In genomic region chr19:16671652-16672274, GRCh38 we compare ENCODE assay signal across 19 cellular contexts. TPM values are rescaled to one million over a fixed set of nuclear protein-coding genes. Genes with fewer than 3 reads are reported as not detected.
DNase-seq lines count a peak whose midpoint lies in the region; ATAC-seq, FAIRE-seq and TF ChIP-seq lines count a peak whose summit lies in the region.
"Had no signal": no experiment of that assay in that cellular context is flagged by ENCODE, and none has a peak within 500 bp of the region (broad histone marks: within the 10 kb centered on the region; RNA-seq: fewer than 3 reads in every experiment).

No MANE protein-coding gene starts in this region.

- no peak overlapping the region for H3K4me3 Mint-ChIP-seq in T-cell

- H3K9me3 ChIP-seq in IMR-90 (ENCODE audit: control insufficient read depth, insufficient read depth, low read length): no peaks in the 10 kb centered on the region
- no peaks in the 10 kb centered on the region for H3K9me3 ChIP-seq in right atrium auricular region
- H3K9me3 ChIP-seq in psoas muscle: no peaks in the 10 kb centered on the region
- H3K9me3 ChIP-seq: MG63 had no signal

- dilution Hi-C loops in IMR-90 (cut with HindIII; ENCODE audit: low sequenced_read_pairs, unreplicated experiment): no loop called here

- H4K20me1 ChIP-seq in IMR-90 (ENCODE audit: insufficient read depth, low read length): no peaks in the 10 kb centered on the region

- H3K4me3 ChIP-seq in IMR-90 (ENCODE audit: insufficient read depth, low read depth, low read length) (no peak overlapping the region), right atrium auricular region (no peak overlapping the region), psoas muscle (no peak overlapping the region)
- H3K4me3 ChIP-seq: MG63 had no signal

- no peak overlapping the region for H2AK9ac ChIP-seq in IMR-90 (replicated peaks; ENCODE audit: low read depth, low read length, poor library complexity)

- no peak overlapping the region for H4K8ac ChIP-seq in IMR-90 (ENCODE audit: low read depth in 2 of 2, low read length in 2 of 2)

- in situ Hi-C loops in IMR-90 (cut with MboI; ENCODE audit: low sequenced_read_pairs): no loop called here
- in situ Hi-C loops in KBM-7 (cut with MboI; ENCODE audit: low pct_unique_long_range_greater_than_20kb, low sequenced_read_pairs): no loop called here

- H4K5ac ChIP-seq in IMR-90 (ENCODE audit: low read depth, low read length): no peak overlapping the region

- H3K27me3 ChIP-seq in IMR-90 (ENCODE audit: control insufficient read depth, insufficient read depth, low read length) (no peaks in the 10 kb centered on the region), right atrium auricular region (no peaks in the 10 kb centered on the region), psoas muscle (ENCODE audit: insufficient read depth in 3 of 3, low read length in 2 of 3) (no peaks in the 10 kb centered on the region)
- H3K27me3 ChIP-seq: MG63 had no signal

- no peak overlapping the region for H4K91ac ChIP-seq in IMR-90 (ENCODE audit: insufficient read depth, low read depth, low read length)

- no peak for TF ChIP-seq POLR2A in IMR-90 (IDR thresholded peaks at IDR 0.05; ENCODE audit: low read depth, low read length)

- DNase-seq in IMR-90: no peak
- no peak for DNase-seq in right atrium auricular region (ENCODE audit: low spot score)
- DNase-seq in psoas muscle: peak; percentile 74 to 92
- DNase-seq in T-cell: no peak
- DNase-seq in KBM-7: no peak
- DNase-seq in GM19239 (ENCODE audit: insufficient read length, low spot score): no peak
- no peak for DNase-seq in midbrain (lab: John Stamatoyannopoulos, UW)
- DNase-seq: C1 segment of cervical spinal cord; DMS153; GOT3; MG63; NCI-H1092 treated with DMSO at 0.1 percent for 48 hours; NCI-H226; NCI-H526; NK-92 treated with Interleukin-12 subunit alpha and Interleukin-12 subunit beta, amount 100 ng/mL, for 24 hours; RPMI8226 had no signal

- no peak overlapping the region for H3K4ac ChIP-seq in IMR-90 (ENCODE audit: low read depth, low read length)

- intact Hi-C loops in IMR-90 (cut with micrococcal nuclease): no loop called here
- intact Hi-C loops in psoas muscle (cut with DNase I): no loop called here

- no peak overlapping the region for H3K27ac ChIP-seq in IMR-90 (ENCODE audit: insufficient read depth, low read length)
- peak overlapping the region; percentile 10 for H3K27ac ChIP-seq in angular gyrus (ENCODE audit: low read depth, low read length)
- peak overlapping the region; percentile 27 to 53 for H3K27ac ChIP-seq in right atrium auricular region
- peak overlapping the region; percentile 83 for H3K27ac ChIP-seq in psoas muscle
- H3K27ac ChIP-seq: KMS-11 had no signal

- no peak for FAIRE-seq in GM19239 (lab: Jason Lieb, UNC)
- FAIRE-seq: GM12892 had no signal

- ATAC-seq in IMR-90 (ENCODE audit: low read depth) (no peak), psoas muscle (peak; percentile 88 to 96 (median 94)), T-cell (replicated peaks in 1 of 4) (no peak)

- CTCF ChIA-PET in IMR-90 (lab: Yijun Ruan, JAX): no interaction called here
- CTCF ChIA-PET in T-cell (lab: Charles Lee): no interaction called here

- BruUV-seq in IMR-90 (replicated peaks; lab: Mats Ljungman, UMichigan): no TSS peak

- no peaks in the 10 kb centered on the region for H3K9me3 Mint-ChIP-seq in T-cell

- H3K18ac ChIP-seq in IMR-90 (ENCODE audit: low read depth, low read length): no peak overlapping the region

- no peaks in the 10 kb centered on the region for H3K36me3 ChIP-seq in IMR-90 (ENCODE audit: control insufficient read depth, insufficient read depth, low read length)
- no peaks in the 10 kb centered on the region for H3K36me3 ChIP-seq in right atrium auricular region
- H3K36me3 ChIP-seq in psoas muscle (ENCODE audit: insufficient read depth in 1 of 2, low read depth in 1 of 2): no peaks in the 10 kb centered on the region
- H3K36me3 ChIP-seq: MG63 had no signal

- no peak overlapping the region for H3K27ac Mint-ChIP-seq in T-cell

- H2BK5ac ChIP-seq in IMR-90 (ENCODE audit: low read depth, low read length, poor library complexity, severe bottlenecking): no peak overlapping the region

- no peak overlapping the region for H2BK15ac ChIP-seq in IMR-90 (ENCODE audit: low read depth, low read length)

- no peaks in the 10 kb centered on the region for H3K4me1 Mint-ChIP-seq in T-cell

- no peak for TF ChIP-seq CTCF in IMR-90 (conservative IDR thresholded peaks at IDR 0.05; ENCODE audit: low read depth, low read length)
- TF ChIP-seq CTCF in right atrium auricular region (IDR thresholded peaks at IDR 0.05): no peak
- TF ChIP-seq CTCF in psoas muscle (IDR thresholded peaks at IDR 0.05): no peak

- POLR2A ChIA-PET in IMR-90 (lab: Charles Lee; ENCODE audit: unreplicated experiment) (interaction anchor here (0.6 kb wide), 1 partner anchor 9 kb away, joined by 4 read pairs; no protein-coding TSS in a partner anchor), T-cell (lab: Charles Lee) (interaction anchor here in 1 of 2 donors (0.5 kb wide), 1 partner anchor 105 kb away, joined by 10 read pairs; no protein-coding TSS in a partner anchor)

- H2AFZ ChIP-seq in IMR-90 (replicated peaks; ENCODE audit: low read length, poor library complexity): peak overlapping the region; percentile 32

- no peak overlapping the region for H3K23ac ChIP-seq in IMR-90 (ENCODE audit: low read depth, low read length)

- H3K9me1 ChIP-seq in IMR-90 (ENCODE audit: insufficient read depth, low read length): no peaks in the 10 kb centered on the region

- no peak overlapping the region for H2BK120ac ChIP-seq in IMR-90 (ENCODE audit: low read depth, low read length)

- peaks cover 0 to 3% of the 10 kb centered on the region in 2 donors for H3K27me3 Mint-ChIP-seq in T-cell

- H3K4me2 ChIP-seq in IMR-90 (ENCODE audit: low read depth, low read length): no peak overlapping the region
- H3K4me2 ChIP-seq: KMS-11 had no signal

- H3K56ac ChIP-seq in IMR-90 (ENCODE audit: extremely low read depth, insufficient read depth, low read length): no peak overlapping the region

- no peaks in the 10 kb centered on the region for H3K4me1 ChIP-seq in IMR-90 (ENCODE audit: control insufficient read depth, insufficient read depth, low read length)
- no peaks in the 10 kb centered on the region for H3K4me1 ChIP-seq in right atrium auricular region
- H3K4me1 ChIP-seq in psoas muscle: peaks cover 29% of the 10 kb centered on the region

- no peak overlapping the region for H3K9ac ChIP-seq in IMR-90 (ENCODE audit: low read depth, low read length)
- H3K9ac ChIP-seq: KMS-11 had no signal

- WGBS in IMR-90 (ENCODE audit: extremely low coverage in 2 of 2, insufficient read length in 1 of 2), 2 experiments: 90% methylated on average over 4 of the region's 12 CpGs; no CpG with 5 or more reads in 1 of the 2 experiments
- 29 to 40% (median 31%) methylated on average over 12 of the region's 12 CpGs for WGBS in psoas muscle, 3 donors

- no peak overlapping the region for H3K14ac ChIP-seq in IMR-90 (replicated peaks; ENCODE audit: low read depth, low read length)

- H3K36me3 Mint-ChIP-seq in T-cell: no peaks in the 10 kb centered on the region

- TF ChIP-seq RAD21 in IMR-90 (IDR thresholded peaks at IDR 0.05; ENCODE audit: low read length): no peak

- no peak overlapping the region for H2BK20ac ChIP-seq in IMR-90 (ENCODE audit: low read depth, low read length)

- no peaks in the 10 kb centered on the region for H3K79me1 ChIP-seq in IMR-90 (ENCODE audit: low read depth in 1 of 2, low read length in 2 of 2)

- no peak overlapping the region for H2AK5ac ChIP-seq in IMR-90 (ENCODE audit: low read depth, low read length)

TF ChIP-seq in IMR-90, 13 proteins besides CTCF, POLR2A, EP300 and RAD21 (continues in another document):
- TF ChIP-seq NFE2L2 (IDR thresholded peaks at IDR 0.05; ENCODE audit: low read depth, low read length): no peak
- TF ChIP-seq CHD1 (IDR thresholded peaks at IDR 0.05; ENCODE audit: low read depth, low read length): no peak
- no peak for TF ChIP-seq MAZ (IDR thresholded peaks at IDR 0.05; ENCODE audit: borderline replicate concordance, low read depth, low read length)

RNA-seq across cellular contexts. Expression of gene TMEM38A, which starts 10.8 kb away (rescaled TPM):
- total RNA-seq in IMR-90 (2012; rRNA removed): 1.4 and 2.0 TPM in 2 replicates
- polyA plus RNA-seq in IMR-90 (2012; rRNA removed): 1.3 and 2.2 TPM in 2 replicates
- polyA plus RNA-seq in IMR-90 (2012; cell fraction: cytosol; rRNA removed): 1.3 and 2.7 TPM in 2 replicates
- polyA plus RNA-seq in IMR-90 (2012; cell fraction: nucleus; rRNA removed; ENCODE audit: low replicate concordance): 1.7 and 1.9 TPM in 2 replicates
- 10 to 100 TPM; 12.1 to 14.5 TPM for total RNA-seq in right atrium auricular region
- total RNA-seq in psoas muscle: 100 to 1,000 TPM; 120 to 184 (median 140) TPM
- 100 to 1,000 TPM in 2 of 3 donors, 10 to 100 TPM in 1; 53.2 to 295 (median 130) TPM for polyA plus RNA-seq in psoas muscle
- total RNA-seq in T-cell: 1 to 10 TPM in 2 of 5 donors, under 1 TPM in 3; 0.45 to 2.0 (median 0.77) TPM

RNA-seq across cellular contexts. Expression of gene SMIM7, which starts 11.8 kb away (rescaled TPM):
- total RNA-seq in IMR-90 (2012; rRNA removed): 55.7 and 68.6 TPM in 2 replicates
- 64.8 and 66.5 TPM in 2 replicates for polyA plus RNA-seq in IMR-90 (2012; rRNA removed)
- 32.4 and 73.7 TPM in 2 replicates for polyA plus RNA-seq in IMR-90 (2012; cell fraction: cytosol; rRNA removed)
- 15.9 and 45.2 TPM in 2 replicates for polyA plus RNA-seq in IMR-90 (2012; cell fraction: nucleus; rRNA removed; ENCODE audit: low replicate concordance)
- total RNA-seq in right atrium auricular region: 10 to 100 TPM; 50.9 to 56.7 TPM
- 10 to 100 TPM; 16.1 to 50.0 (median 31.6) TPM for total RNA-seq in psoas muscle
- 10 to 100 TPM; 51.9 to 76.9 (median 53.9) TPM for polyA plus RNA-seq in psoas muscle
- total RNA-seq in T-cell: 10 to 100 TPM; 56.7 to 77.6 (median 73.1) TPM

RNA-seq across cellular contexts. Expression of gene MED26, which starts 43.8 kb away (rescaled TPM):
- total RNA-seq in IMR-90 (2012; rRNA removed): 2.0 and 2.8 TPM in 2 replicates
- polyA plus RNA-seq in IMR-90 (2012; rRNA removed): 4.0 and 4.9 TPM in 2 replicates
- polyA plus RNA-seq in IMR-90 (2012; cell fraction: cytosol; rRNA removed): 2.8 and 5.3 TPM in 2 replicates
- polyA plus RNA-seq in IMR-90 (2012; cell fraction: nucleus; rRNA removed; ENCODE audit: low replicate concordance): 7.1 and 11.7 TPM in 2 replicates
- 1 to 10 TPM; 5.2 to 5.9 TPM for total RNA-seq in right atrium auricular region
- total RNA-seq in psoas muscle: 1 to 10 TPM; 4.8 to 9.6 (median 5.5) TPM
- 1 to 10 TPM; 5.1 to 8.7 (median 5.2) TPM for polyA plus RNA-seq in psoas muscle
- total RNA-seq in T-cell: 10 to 100 TPM; 14.7 to 42.0 (median 21.1) TPM

RNA-seq across cellular contexts. Expression of gene NWD1, which starts 47.9 kb away (rescaled TPM):
- total RNA-seq in IMR-90 (2012; rRNA removed): not detected in 2 replicates
- not detected in 2 replicates for polyA plus RNA-seq in IMR-90 (2012; rRNA removed)
- polyA plus RNA-seq in IMR-90 (2012; cell fraction: cytosol; rRNA removed): not detected in 2 replicates
- polyA plus RNA-seq in IMR-90 (2012; cell fraction: nucleus; rRNA removed; ENCODE audit: low replicate concordance): 0.01 TPM in 1 of 2 replicates, not detected in the other
- total RNA-seq in right atrium auricular region: under 1 TPM in 1 of 2 donors, not detected in 1; 0.07 TPM
- under 1 TPM in 2 of 4 donors, not detected in 2; 0.08 to 0.13 TPM for total RNA-seq in psoas muscle
- under 1 TPM in 2 of 3 donors, not detected in 1; 0.01 to 0.03 TPM for polyA plus RNA-seq in psoas muscle
- total RNA-seq in T-cell: under 1 TPM in 1 of 5 donors, not detected in 4; 0.03 TPM

Comparison
In these comparisons a context has a peak if more than half of its experiments do, and no peak if none do; other contexts are left out.
1. ATAC-seq: peak in psoas muscle (4 of 4); none in IMR-90 (single experiment) and T-cell (0 of 4).
2. DNase-seq: peak in psoas muscle (2 of 2); none in IMR-90 (single experiment), right atrium auricular region (single experiment), T-cell (0 of 34), KBM-7 (single experiment), GM19239 (single experiment) and midbrain (single experiment).
3. RNA of gene TMEM38A, which starts 10.8 kb away (total RNA-seq): 120 to 184 TPM in psoas muscle; 12.1 to 14.5 TPM in right atrium auricular region, 1.4 to 2.0 TPM in IMR-90 and 0.45 to 2.0 TPM in T-cell; every median in the first group is over 4 times any median in the second.